In the genomic region with DNA sequence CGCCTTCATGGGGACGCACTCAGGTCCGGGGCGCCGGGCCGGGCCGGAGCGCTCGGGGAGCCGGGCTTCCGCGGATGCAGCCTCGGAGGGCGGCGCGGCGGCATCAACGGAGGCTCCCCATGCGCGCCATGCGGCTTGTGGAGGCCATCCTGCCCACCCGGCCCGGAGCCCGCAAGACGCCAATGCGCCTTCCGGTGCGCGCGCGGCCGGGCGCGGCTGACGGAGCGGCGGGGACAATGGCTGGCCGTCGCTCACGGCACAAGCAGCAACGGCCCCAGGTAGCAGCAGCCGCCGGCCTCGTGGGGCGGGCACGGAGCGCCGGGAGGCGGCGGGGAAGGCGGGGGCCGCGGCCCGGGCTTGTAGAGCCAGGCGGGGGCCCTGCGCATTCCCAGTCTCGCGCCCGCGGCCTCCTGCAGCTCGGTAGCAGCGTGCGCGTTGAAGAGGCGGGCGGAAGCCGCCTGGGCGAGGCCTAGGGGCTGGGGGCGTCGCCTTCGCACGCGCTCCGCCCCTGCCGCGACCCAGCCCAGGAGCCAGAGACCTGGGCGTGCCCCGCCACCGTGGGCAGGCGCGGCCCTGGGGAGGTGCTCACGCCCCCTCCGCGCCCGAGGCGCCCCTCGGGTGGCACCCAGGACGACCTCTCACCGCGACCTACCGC, we compare ENCODE assay signal across 8 cellular contexts.
DNase-seq lines count a peak whose midpoint lies in the region; ATAC-seq and TF ChIP-seq lines count a peak whose summit lies in the region.
"Not testable (repeated sequence)": the region's sequence is repeated elsewhere in the genome, so short reads cannot be mapped to it uniquely, and the experiment has no call there.

No MANE protein-coding gene starts in this region.

- H3K36me3 Mint-ChIP-seq in T-helper 17 cell (ENCODE audit: low read depth); natural killer cell treated with Interleukin-12 subunit alpha and Interleukin-12 subunit beta and Interleukin-15 and Interleukin-18, amount 100 ng/mL, for 72 hours: not testable (repeated sequence)

- not testable (repeated sequence) for H3K4me3 Mint-ChIP-seq in T-helper 17 cell; natural killer cell treated with Interleukin-12 subunit alpha and Interleukin-12 subunit beta and Interleukin-15 and Interleukin-18, amount 100 ng/mL, for 72 hours

- H3K36me3 ChIP-seq in gastroesophageal sphincter, result not testable (repeated sequence)

- H3K27ac Mint-ChIP-seq in T-helper 17 cell; natural killer cell treated with Interleukin-12 subunit alpha and Interleukin-12 subunit beta and Interleukin-15 and Interleukin-18, amount 100 ng/mL, for 72 hours: not testable (repeated sequence)

- not testable (repeated sequence) for DNase-seq in T-helper 17 cell; natural killer cell treated with Interleukin-12 subunit alpha and Interleukin-12 subunit beta and Interleukin-15 and Interleukin-18, amount 100 ng/mL, for 72 hours (ENCODE audit: low spot score)

- not testable (repeated sequence) for H3K4me1 Mint-ChIP-seq in T-helper 17 cell; natural killer cell treated with Interleukin-12 subunit alpha and Interleukin-12 subunit beta and Interleukin-15 and Interleukin-18, amount 100 ng/mL, for 72 hours (ENCODE audit: low read depth in 2 of 2)

- ATAC-seq in GM18505 (IDR thresholded peaks at IDR 0.05; ENCODE audit: unreplicated experiment) (peak; percentile 98), GM19395 (IDR thresholded peaks at IDR 0.05; ENCODE audit: unreplicated experiment) (peak; percentile 92), GM21737 (IDR thresholded peaks at IDR 0.05; ENCODE audit: unreplicated experiment) (peak; percentile 96), HG02973 (IDR thresholded peaks at IDR 0.05; ENCODE audit: unreplicated experiment) (peak; percentile 98), HG03439 (IDR thresholded peaks at IDR 0.05; ENCODE audit: unreplicated experiment) (peak; percentile 97), T-helper 17 cell (peak; percentile 98), gastroesophageal sphincter (peak; percentile 73)
- ATAC-seq in natural killer cell treated with Interleukin-12 subunit alpha and Interleukin-12 subunit beta and Interleukin-15 and Interleukin-18, amount 100 ng/mL, for 72 hours, result peak; percentile 98 to 99

- not testable (repeated sequence) for H3K4me1 ChIP-seq in gastroesophageal sphincter

- H3K27me3 ChIP-seq in gastroesophageal sphincter, result not testable (repeated sequence)

- not testable (repeated sequence) for TF ChIP-seq POLR2A in GM18505 (IDR thresholded peaks at IDR 0.05; ENCODE audit: borderline replicate concordance, extremely low read depth, insufficient read depth, insufficient read length); gastroesophageal sphincter (IDR thresholded peaks at IDR 0.05)

- not testable (repeated sequence) for TF ChIP-seq CTCF in gastroesophageal sphincter (IDR thresholded peaks at IDR 0.05)

- H3K9me3 ChIP-seq in T-helper 17 cell (ENCODE audit: control insufficient read depth, low read length, poor library complexity, severe bottlenecking); gastroesophageal sphincter: not testable (repeated sequence)

- not testable (repeated sequence) for TF ChIP-seq EP300 in gastroesophageal sphincter (IDR thresholded peaks at IDR 0.05)

- H3K9me3 Mint-ChIP-seq in natural killer cell treated with Interleukin-12 subunit alpha and Interleukin-12 subunit beta and Interleukin-15 and Interleukin-18, amount 100 ng/mL, for 72 hours, result not testable (repeated sequence)

- WGBS in gastroesophageal sphincter (ENCODE audit: low coverage in 1 of 2), 2 donors, result no CpG with 5 or more reads among the region's 91 CpGs

- H3K27ac ChIP-seq in gastroesophageal sphincter, result not testable (repeated sequence)

- H3K4me3 ChIP-seq in gastroesophageal sphincter, result not testable (repeated sequence)

- H3K27me3 Mint-ChIP-seq in T-helper 17 cell; natural killer cell treated with Interleukin-12 subunit alpha and Interleukin-12 subunit beta and Interleukin-15 and Interleukin-18, amount 100 ng/mL, for 72 hours: not testable (repeated sequence)
